In genomic region chr9:14326264-14326826, GRCh38 we compare ENCODE assay signal across 1 cellular context.
A peak's percentile ranks its signal among the peaks of the same experiment; 100 is the strongest.
TF ChIP-seq lines count a peak whose summit lies in the region.

No MANE protein-coding gene starts in this region.

TF ChIP-seq in HEK293, 187 proteins besides CTCF, POLR2A, EP300 and RAD21 (continued from another document):
- TF ChIP-seq ZNF561 (tag by site-specific recombination; IDR thresholded peaks at IDR 0.05; ENCODE audit: borderline replicate concordance) (0 out of 2 replicates have a peak, but pooled peaks have one; percentile 34), BCL11A (tag by site-specific recombination; IDR thresholded peaks at IDR 0.05; ENCODE audit: low read depth) (peak; percentile 66), EGR2 (tag by site-specific recombination; IDR thresholded peaks at IDR 0.05; ENCODE audit: low read depth) (no peak), ZNF830 (tag by site-specific recombination; IDR thresholded peaks at IDR 0.05; ENCODE audit: low read depth) (no peak), ZNF530 (tag by site-specific recombination; IDR thresholded peaks at IDR 0.05; ENCODE audit: low read depth) (no peak), ZNF404 (tag by site-specific recombination; IDR thresholded peaks at IDR 0.05) (no peak), REPIN1 (tag by site-specific recombination; IDR thresholded peaks at IDR 0.05; ENCODE audit: low read depth) (no peak), ZNF621 (tag by site-specific recombination; IDR thresholded peaks at IDR 0.05) (no peak), ZNF302 (tag by site-specific recombination; IDR thresholded peaks at IDR 0.05; ENCODE audit: low read depth) (no peak), ZNF211 (tag by site-specific recombination; IDR thresholded peaks at IDR 0.05; ENCODE audit: low read depth) (no peak), ZNF639 (tag by site-specific recombination; IDR thresholded peaks at IDR 0.05) (peak; percentile 45; the same call in 1 of the 2 replicates), FEZF1 (tag by site-specific recombination; IDR thresholded peaks at IDR 0.05) (peak; percentile 68)
